ENCODE assay signal across 1 cellular context in genomic region chr1:116751149-116751548, GRCh38.
TF ChIP-seq lines count a peak whose summit lies in the region.

No MANE protein-coding gene starts in this region.

TF ChIP-seq in K562, 482 proteins besides CTCF, POLR2A, EP300 and RAD21:
- TF ChIP-seq LARP7 (IDR thresholded peaks at IDR 0.05) (no peak), SUPT5H (IDR thresholded peaks at IDR 0.05) (no peak), STAT6 (CRISPR knock-in tag; IDR thresholded peaks at IDR 0.05) (no peak), CREB5 (CRISPR knock-in tag; IDR thresholded peaks at IDR 0.05) (no peak), STAG1 (CRISPR knock-in tag; IDR thresholded peaks at IDR 0.05; ENCODE audit: borderline replicate concordance) (no peak), JUND (IDR thresholded peaks at IDR 0.05; ENCODE audit: borderline replicate concordance, low read depth, low read length) (no peak), JUND (tag; IDR thresholded peaks at IDR 0.05; ENCODE audit: borderline replicate concordance, low read depth, low read length) (no peak), CREB3L1 (IDR thresholded peaks at IDR 0.05; ENCODE audit: borderline replicate concordance, low read depth) (no peak), ZNF586 (CRISPR knock-in tag; conservative IDR thresholded peaks at IDR 0.05) (no peak), HNRNPL (IDR thresholded peaks at IDR 0.05; ENCODE audit: low read depth, low read length) (no peak), SAFB2 (IDR thresholded peaks at IDR 0.05; ENCODE audit: borderline replicate concordance, low read depth, low read length, severe bottlenecking) (no peak), PTTG1 (tag; IDR thresholded peaks at IDR 0.05; ENCODE audit: low read depth) (no peak), HINFP (tag; conservative IDR thresholded peaks at IDR 0.05; ENCODE audit: low read depth) (no peak), CHCHD3 (CRISPR knock-in tag; IDR thresholded peaks at IDR 0.05) (no peak), STAT5B (CRISPR knock-in tag; IDR thresholded peaks at IDR 0.05) (no peak), HDGF (IDR thresholded peaks at IDR 0.05) (no peak), HBP1 (CRISPR knock-in tag; IDR thresholded peaks at IDR 0.05) (no peak), NR4A1 (CRISPR knock-in tag; IDR thresholded peaks at IDR 0.05) (no peak), NR4A1 (tag; IDR thresholded peaks at IDR 0.05) (no peak), RBM39 (optimal IDR thresholded peaks at IDR 0.05; ENCODE audit: low read depth, low read length) (no peak), PKNOX1 (IDR thresholded peaks at IDR 0.05) (no peak), LEF1 (IDR thresholded peaks at IDR 0.05) (no peak)
